Comparison of ENCODE assay signal across 10 cellular contexts in genomic region chr18:12394428-12394827, GRCh38. TPM values are rescaled to one million over a fixed set of nuclear protein-coding genes. Genes with fewer than 3 reads are reported as not detected.
DNase-seq lines count a peak whose midpoint lies in the region; ATAC-seq, FAIRE-seq and TF ChIP-seq lines count a peak whose summit lies in the region.
"Had no signal": no experiment of that assay in that cellular context is flagged by ENCODE, and none has a peak within 500 bp of the region (broad histone marks: within the 10 kb centered on the region; RNA-seq: fewer than 3 reads in every experiment).

No MANE protein-coding gene starts in this region.

- H3K36me3 ChIP-seq in bronchial epithelial cell (ENCODE audit: control insufficient read depth, insufficient read depth, low read length) (no peaks in the 10 kb centered on the region), neuronal stem cell (replicated peaks in 1 of 2; ENCODE audit: control insufficient read depth in 2 of 2, insufficient read depth in 2 of 2, low read length in 2 of 2) (no peaks in the 10 kb centered on the region)

- H3K23ac ChIP-seq in neuronal stem cell (ENCODE audit: low read depth, low read length, poor library complexity): no peak overlapping the region

- no peak overlapping the region for H3K4ac ChIP-seq in neuronal stem cell (ENCODE audit: low read length)

- no peak overlapping the region for H2BK5ac ChIP-seq in neuronal stem cell (ENCODE audit: low read length)

- no CpG with 5 or more reads among the region's 8 CpGs for WGBS in neuronal stem cell (ENCODE audit: extremely low coverage in 2 of 2, insufficient read length in 2 of 2, insufficient replicate concordance in 1 of 2), 2 donors

- H3K9me3 ChIP-seq in neuronal stem cell (replicated peaks in 1 of 2; ENCODE audit: control insufficient read depth in 2 of 2, insufficient read depth in 1 of 2, low read depth in 1 of 2, low read length in 2 of 2): no peaks in the 10 kb centered on the region

- DNase-seq in NCI-H510A treated with DMSO at 0.1 percent for 48 hours (lab: John Stamatoyannopoulos, UW) (peak; percentile 2), NCI-H510A (lab: John Stamatoyannopoulos, UW) (no peak), bronchial epithelial cell (ENCODE audit: low read depth) (no peak), neuronal stem cell (ENCODE audit: low spot score) (no peak)
- DNase-seq: GOT3, NCI-H2081 had no signal

- H3K4me3 ChIP-seq in bronchial epithelial cell (ENCODE audit: low read depth, low read length) (no peak overlapping the region), neuronal stem cell (ENCODE audit: low read length in 2 of 2) (no peak overlapping the region)

- ATAC-seq in HG03097 (IDR thresholded peaks at IDR 0.05; ENCODE audit: low FRiP score, unreplicated experiment): no peak
- no peak for ATAC-seq in GM21737 (IDR thresholded peaks at IDR 0.05; ENCODE audit: unreplicated experiment)
- no peak for ATAC-seq in HG03521 (IDR thresholded peaks at IDR 0.05; ENCODE audit: unreplicated experiment)

- peak; percentile 26; the same call in 1 of the 2 replicates for TF ChIP-seq CTCF in LNCAP (IDR thresholded peaks at IDR 0.05)
- peak; percentile 61 for TF ChIP-seq CTCF in bronchial epithelial cell (IDR thresholded peaks at IDR 0.05; ENCODE audit: insufficient read depth, low read length, severe bottlenecking)

- H3K79me1 ChIP-seq in neuronal stem cell (ENCODE audit: low read depth, low read length): no peaks in the 10 kb centered on the region

- no peak for FAIRE-seq in bronchial epithelial cell (lab: Jason Lieb, UNC)

- peak overlapping the region; percentile 28 for H3K18ac ChIP-seq in neuronal stem cell (ENCODE audit: low read length)

- no peak overlapping the region for H3K4me2 ChIP-seq in neuronal stem cell (ENCODE audit: insufficient read depth, low read length, poor library complexity, severe bottlenecking)

- H2BK15ac ChIP-seq in neuronal stem cell (ENCODE audit: low read length): no peak overlapping the region

- H3K9ac ChIP-seq in neuronal stem cell (ENCODE audit: low read depth, low read length, poor library complexity): no peak overlapping the region

- H2BK120ac ChIP-seq in neuronal stem cell (ENCODE audit: low read depth, low read length): no peak overlapping the region

- peaks cover 0 to 1% of the 10 kb centered on the region in 2 donors for H3K4me1 ChIP-seq in neuronal stem cell (ENCODE audit: control insufficient read depth in 2 of 2, insufficient read depth in 1 of 2, low read depth in 1 of 2, low read length in 2 of 2)

- H4K91ac ChIP-seq in neuronal stem cell (ENCODE audit: low read depth, low read length, poor library complexity): no peak overlapping the region

- H4K8ac ChIP-seq in neuronal stem cell (ENCODE audit: low read depth, low read length): no peak overlapping the region

- no peak overlapping the region for H3K27ac ChIP-seq in neuronal stem cell (replicated peaks; ENCODE audit: low read length)

- no peak overlapping the region for H2AFZ ChIP-seq in neuronal stem cell (ENCODE audit: low read length)

- H2BK12ac ChIP-seq in neuronal stem cell (ENCODE audit: low read length): no peak overlapping the region

- no peak overlapping the region for H3K14ac ChIP-seq in neuronal stem cell (ENCODE audit: low read length)

- H2AK5ac ChIP-seq in neuronal stem cell (ENCODE audit: low read depth, low read length): peak overlapping the region; percentile 75

- peaks cover 2% of the 10 kb centered on the region for H3K27me3 ChIP-seq in bronchial epithelial cell (ENCODE audit: control insufficient read depth, insufficient read depth, low read length)
- H3K27me3 ChIP-seq in neuronal stem cell (ENCODE audit: control insufficient read depth in 3 of 3, insufficient read depth in 3 of 3, low read depth in 1 of 3, low read length in 3 of 3): no peaks in the 10 kb centered on the region

RNA-seq across cellular contexts. Expression of gene PRELID3A, which starts 13.3 kb away (rescaled TPM):
- total RNA-seq in bronchial epithelial cell: 4.0 and 9.0 TPM in 2 replicates
- 7.4 TPM for polyA plus RNA-seq in neuronal stem cell (2013, experiment 1 of 2)
- polyA plus RNA-seq in neuronal stem cell (2013, experiment 2 of 2): 8.5 TPM

RNA-seq across cellular contexts. Expression of gene AFG3L2, which starts 17.4 kb away (rescaled TPM):
- total RNA-seq in bronchial epithelial cell: 57.0 and 67.1 TPM in 2 replicates
- polyA plus RNA-seq in neuronal stem cell (2013, experiment 1 of 2): 21.0 TPM
- polyA plus RNA-seq in neuronal stem cell (2013, experiment 2 of 2): 20.1 TPM
